Comparison of ENCODE assay signal across 1 cellular context in the genomic region with DNA sequence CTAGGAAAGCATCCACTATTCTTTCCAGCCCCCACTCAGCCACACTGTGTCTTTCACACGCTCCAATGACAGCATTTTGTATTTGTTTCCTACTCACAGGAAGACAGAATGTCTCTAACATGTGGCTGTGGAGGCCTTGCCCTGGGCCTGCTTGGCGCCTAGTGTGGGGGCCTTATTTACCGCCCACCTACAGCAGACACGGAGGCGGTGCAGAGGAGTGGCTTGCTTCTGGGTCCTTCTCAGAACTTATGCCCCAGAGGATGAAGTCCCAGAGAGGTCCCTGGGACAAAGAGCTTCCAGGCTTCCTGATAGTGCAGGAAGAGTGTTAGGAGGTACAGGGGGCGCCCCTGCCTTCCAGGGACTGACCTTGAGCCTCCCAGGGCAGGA.
TF ChIP-seq lines count a peak whose summit lies in the region.

No MANE protein-coding gene starts in this region.

TF ChIP-seq in GM23338, 12 proteins besides CTCF, POLR2A, EP300 and RAD21 (continued from another document):
- TF ChIP-seq, protein P1, sequence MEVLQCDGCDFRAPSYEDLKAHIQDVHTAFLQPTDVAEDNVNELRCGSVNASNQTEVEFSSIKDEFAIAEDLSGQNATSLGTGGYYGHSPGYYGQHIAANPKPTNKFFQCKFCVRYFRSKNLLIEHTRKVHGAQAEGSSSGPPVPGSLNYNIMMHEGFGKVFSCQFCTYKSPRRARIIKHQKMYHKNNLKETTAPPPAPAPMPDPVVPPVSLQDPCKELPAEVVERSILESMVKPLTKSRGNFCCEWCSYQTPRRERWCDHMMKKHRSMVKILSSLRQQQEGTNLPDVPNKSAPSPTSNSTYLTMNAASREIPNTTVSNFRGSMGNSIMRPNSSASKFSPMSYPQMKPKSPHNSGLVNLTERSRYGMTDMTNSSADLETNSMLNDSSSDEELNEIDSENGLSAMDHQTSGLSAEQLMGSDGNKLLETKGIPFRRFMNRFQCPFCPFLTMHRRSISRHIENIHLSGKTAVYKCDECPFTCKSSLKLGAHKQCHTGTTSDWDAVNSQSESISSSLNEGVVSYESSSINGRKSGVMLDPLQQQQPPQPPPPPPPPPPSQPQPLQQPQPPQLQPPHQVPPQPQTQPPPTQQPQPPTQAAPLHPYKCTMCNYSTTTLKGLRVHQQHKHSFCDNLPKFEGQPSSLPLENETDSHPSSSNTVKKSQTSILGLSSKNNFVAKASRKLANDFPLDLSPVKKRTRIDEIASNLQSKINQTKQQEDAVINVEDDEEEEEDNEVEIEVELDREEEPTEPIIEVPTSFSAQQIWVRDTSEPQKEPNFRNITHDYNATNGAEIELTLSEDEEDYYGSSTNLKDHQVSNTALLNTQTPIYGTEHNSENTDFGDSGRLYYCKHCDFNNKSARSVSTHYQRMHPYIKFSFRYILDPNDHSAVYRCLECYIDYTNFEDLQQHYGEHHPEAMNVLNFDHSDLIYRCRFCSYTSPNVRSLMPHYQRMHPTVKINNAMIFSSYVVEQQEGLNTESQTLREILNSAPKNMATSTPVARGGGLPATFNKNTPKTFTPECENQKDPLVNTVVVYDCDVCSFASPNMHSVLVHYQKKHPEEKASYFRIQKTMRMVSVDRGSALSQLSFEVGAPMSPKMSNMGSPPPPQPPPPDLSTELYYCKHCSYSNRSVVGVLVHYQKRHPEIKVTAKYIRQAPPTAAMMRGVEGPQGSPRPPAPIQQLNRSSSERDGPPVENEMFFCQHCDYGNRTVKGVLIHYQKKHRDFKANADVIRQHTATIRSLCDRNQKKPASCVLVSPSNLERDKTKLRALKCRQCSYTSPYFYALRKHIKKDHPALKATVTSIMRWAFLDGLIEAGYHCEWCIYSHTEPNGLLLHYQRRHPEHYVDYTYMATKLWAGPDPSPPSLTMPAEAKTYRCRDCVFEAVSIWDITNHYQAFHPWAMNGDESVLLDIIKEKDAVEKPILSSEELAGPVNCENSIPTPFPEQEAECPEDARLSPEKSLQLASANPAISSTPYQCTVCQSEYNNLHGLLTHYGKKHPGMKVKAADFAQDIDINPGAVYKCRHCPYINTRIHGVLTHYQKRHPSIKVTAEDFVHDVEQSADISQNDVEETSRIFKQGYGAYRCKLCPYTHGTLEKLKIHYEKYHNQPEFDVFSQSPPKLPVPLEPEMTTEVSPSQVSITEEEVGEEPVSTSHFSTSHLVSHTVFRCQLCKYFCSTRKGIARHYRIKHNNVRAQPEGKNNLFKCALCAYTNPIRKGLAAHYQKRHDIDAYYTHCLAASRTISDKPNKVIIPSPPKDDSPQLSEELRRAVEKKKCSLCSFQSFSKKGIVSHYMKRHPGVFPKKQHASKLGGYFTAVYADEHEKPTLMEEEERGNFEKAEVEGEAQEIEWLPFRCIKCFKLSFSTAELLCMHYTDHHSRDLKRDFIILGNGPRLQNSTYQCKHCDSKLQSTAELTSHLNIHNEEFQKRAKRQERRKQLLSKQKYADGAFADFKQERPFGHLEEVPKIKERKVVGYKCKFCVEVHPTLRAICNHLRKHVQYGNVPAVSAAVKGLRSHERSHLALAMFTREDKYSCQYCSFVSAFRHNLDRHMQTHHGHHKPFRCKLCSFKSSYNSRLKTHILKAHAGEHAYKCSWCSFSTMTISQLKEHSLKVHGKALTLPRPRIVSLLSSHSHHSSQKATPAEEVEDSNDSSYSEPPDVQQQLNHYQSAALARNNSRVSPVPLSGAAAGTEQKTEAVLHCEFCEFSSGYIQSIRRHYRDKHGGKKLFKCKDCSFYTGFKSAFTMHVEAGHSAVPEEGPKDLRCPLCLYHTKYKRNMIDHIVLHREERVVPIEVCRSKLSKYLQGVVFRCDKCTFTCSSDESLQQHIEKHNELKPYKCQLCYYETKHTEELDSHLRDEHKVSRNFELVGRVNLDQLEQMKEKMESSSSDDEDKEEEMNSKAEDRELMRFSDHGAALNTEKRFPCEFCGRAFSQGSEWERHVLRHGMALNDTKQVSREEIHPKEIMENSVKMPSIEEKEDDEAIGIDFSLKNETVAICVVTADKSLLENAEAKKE (CRISPR knock-in tag; IDR thresholded peaks at IDR 0.05) = no peak
- TF ChIP-seq JUNB (IDR thresholded peaks at IDR 0.05; ENCODE audit: unreplicated experiment) (no peak), EZH2phosphoT487 (IDR thresholded peaks at IDR 0.05; ENCODE audit: unreplicated experiment) (no peak), EZH2 (IDR thresholded peaks at IDR 0.05; ENCODE audit: low read depth, unreplicated experiment) (no peak), POLR2AphosphoS5 (IDR thresholded peaks at IDR 0.05; ENCODE audit: low read depth) (no peak), NANOG (IDR thresholded peaks at IDR 0.05; ENCODE audit: borderline replicate concordance) (no peak), STAT1 (IDR thresholded peaks at IDR 0.05; ENCODE audit: unreplicated experiment) (no peak), CREB1 (CRISPR knock-in tag; IDR thresholded peaks at IDR 0.05; ENCODE audit: low read depth) (no peak), ZNF331 (CRISPR knock-in tag; IDR thresholded peaks at IDR 0.05; ENCODE audit: low read depth) (no peak)
- TF ChIP-seq, protein P2, sequence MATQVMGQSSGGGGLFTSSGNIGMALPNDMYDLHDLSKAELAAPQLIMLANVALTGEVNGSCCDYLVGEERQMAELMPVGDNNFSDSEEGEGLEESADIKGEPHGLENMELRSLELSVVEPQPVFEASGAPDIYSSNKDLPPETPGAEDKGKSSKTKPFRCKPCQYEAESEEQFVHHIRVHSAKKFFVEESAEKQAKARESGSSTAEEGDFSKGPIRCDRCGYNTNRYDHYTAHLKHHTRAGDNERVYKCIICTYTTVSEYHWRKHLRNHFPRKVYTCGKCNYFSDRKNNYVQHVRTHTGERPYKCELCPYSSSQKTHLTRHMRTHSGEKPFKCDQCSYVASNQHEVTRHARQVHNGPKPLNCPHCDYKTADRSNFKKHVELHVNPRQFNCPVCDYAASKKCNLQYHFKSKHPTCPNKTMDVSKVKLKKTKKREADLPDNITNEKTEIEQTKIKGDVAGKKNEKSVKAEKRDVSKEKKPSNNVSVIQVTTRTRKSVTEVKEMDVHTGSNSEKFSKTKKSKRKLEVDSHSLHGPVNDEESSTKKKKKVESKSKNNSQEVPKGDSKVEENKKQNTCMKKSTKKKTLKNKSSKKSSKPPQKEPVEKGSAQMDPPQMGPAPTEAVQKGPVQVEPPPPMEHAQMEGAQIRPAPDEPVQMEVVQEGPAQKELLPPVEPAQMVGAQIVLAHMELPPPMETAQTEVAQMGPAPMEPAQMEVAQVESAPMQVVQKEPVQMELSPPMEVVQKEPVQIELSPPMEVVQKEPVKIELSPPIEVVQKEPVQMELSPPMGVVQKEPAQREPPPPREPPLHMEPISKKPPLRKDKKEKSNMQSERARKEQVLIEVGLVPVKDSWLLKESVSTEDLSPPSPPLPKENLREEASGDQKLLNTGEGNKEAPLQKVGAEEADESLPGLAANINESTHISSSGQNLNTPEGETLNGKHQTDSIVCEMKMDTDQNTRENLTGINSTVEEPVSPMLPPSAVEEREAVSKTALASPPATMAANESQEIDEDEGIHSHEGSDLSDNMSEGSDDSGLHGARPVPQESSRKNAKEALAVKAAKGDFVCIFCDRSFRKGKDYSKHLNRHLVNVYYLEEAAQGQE (IDR thresholded peaks at IDR 0.05; ENCODE audit: unreplicated experiment) = no peak
- TF ChIP-seq, protein P3, sequence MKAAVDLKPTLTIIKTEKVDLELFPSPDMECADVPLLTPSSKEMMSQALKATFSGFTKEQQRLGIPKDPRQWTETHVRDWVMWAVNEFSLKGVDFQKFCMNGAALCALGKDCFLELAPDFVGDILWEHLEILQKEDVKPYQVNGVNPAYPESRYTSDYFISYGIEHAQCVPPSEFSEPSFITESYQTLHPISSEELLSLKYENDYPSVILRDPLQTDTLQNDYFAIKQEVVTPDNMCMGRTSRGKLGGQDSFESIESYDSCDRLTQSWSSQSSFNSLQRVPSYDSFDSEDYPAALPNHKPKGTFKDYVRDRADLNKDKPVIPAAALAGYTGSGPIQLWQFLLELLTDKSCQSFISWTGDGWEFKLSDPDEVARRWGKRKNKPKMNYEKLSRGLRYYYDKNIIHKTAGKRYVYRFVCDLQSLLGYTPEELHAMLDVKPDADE (IDR thresholded peaks at IDR 0.05) = no peak
